ENCODE assay signal across 20 cellular contexts in genomic region chr10:80070068-80070467, GRCh38. TPM values are rescaled to one million over a fixed set of nuclear protein-coding genes. Genes with fewer than 3 reads are reported as not detected.
DNase-seq lines count a peak whose midpoint lies in the region; ATAC-seq, FAIRE-seq and TF ChIP-seq lines count a peak whose summit lies in the region.
"Had no signal": no experiment of that assay in that cellular context is flagged by ENCODE, and none has a peak within 500 bp of the region (broad histone marks: within the 10 kb centered on the region; RNA-seq: fewer than 3 reads in every experiment).

No MANE protein-coding gene starts in this region.

- H3K27me3 Mint-ChIP-seq in neural crest cell (ENCODE audit: low read depth): no peaks in the 10 kb centered on the region
- no peaks in the 10 kb centered on the region for H3K27me3 Mint-ChIP-seq in activated CD8-positive, alpha-beta T cell treated with anti-CD3 and anti-CD28 coated beads for 36 hours
- H3K27me3 Mint-ChIP-seq: effector memory CD8-positive, alpha-beta T cell had no signal

- H2AK5ac ChIP-seq in H1 (ENCODE audit: low read depth, low read length): 0 out of 2 replicates have a peak overlapping the region, but pooled peaks have one; percentile 70

- H3K79me2 ChIP-seq in H1 (ENCODE audit: control insufficient read depth in 1 of 2, insufficient read depth in 2 of 2, low read length in 2 of 2) (no peaks in the 10 kb centered on the region), Karpas-422 (ENCODE audit: low read length) (no peaks in the 10 kb centered on the region)

- peak overlapping the region; percentile 92 for H3K27ac Mint-ChIP-seq in neural crest cell (ENCODE audit: unreplicated experiment)
- H3K27ac Mint-ChIP-seq in activated CD8-positive, alpha-beta T cell treated with anti-CD3 and anti-CD28 coated beads for 36 hours: no peak overlapping the region
- H3K27ac Mint-ChIP-seq: activated naive CD4-positive, alpha-beta T cell treated with anti-CD3 and anti-CD28 coated beads, Interleukin-2, amount 10 ng/mL, durations not matched to agents 7 days and 5 days; activated T-cell treated with anti-CD3 and anti-CD28 coated beads, Interleukin-2, amount 50 U/mL, for 72 hours; effector memory CD8-positive, alpha-beta T cell had no signal

- no peak overlapping the region for H3K14ac ChIP-seq in H1 (ENCODE audit: insufficient read length)

- peak overlapping the region; percentile 50; the same call in 1 of the 2 replicates for H2AFZ ChIP-seq in H1 (ENCODE audit: low read length)
- H2AFZ ChIP-seq in Karpas-422 (ENCODE audit: low read length): no peak overlapping the region

- TF ChIP-seq CTCF in right atrium auricular region (IDR thresholded peaks at IDR 0.05) (no peak), H1 (IDR thresholded peaks at IDR 0.05; ENCODE audit: control extremely low read depth in 1 of 3, insufficient read depth in 1 of 3, low read depth in 1 of 3, low read length in 3 of 3) (no peak), neural crest cell (conservative IDR thresholded peaks at IDR 0.05) (no peak), Peyer's patch (IDR thresholded peaks at IDR 0.05) (no peak)
- TF ChIP-seq CTCF in activated CD8-positive, alpha-beta T cell treated with anti-CD3 and anti-CD28 coated beads for 36 hours (IDR thresholded peaks at IDR 0.05): no peak

- no peak for TF ChIP-seq RAD21 in H1 (IDR thresholded peaks at IDR 0.05 in 1 of 2, conservative IDR thresholded peaks at IDR 0.05 in 1 of 2; ENCODE audit: low read depth in 2 of 2, low read length in 2 of 2)

- H3K23me2 ChIP-seq in H1 (ENCODE audit: low read depth, low read length): no peaks in the 10 kb centered on the region

- H3K4ac ChIP-seq in H1 (replicated peaks; ENCODE audit: insufficient read length, low read depth, low read length): peak overlapping the region; percentile 4

- no peak overlapping the region for H3K23ac ChIP-seq in H1 (ENCODE audit: insufficient read length)

- no peaks in the 10 kb centered on the region for H3K4me1 ChIP-seq in right cardiac atrium (ENCODE audit: control insufficient read depth, insufficient read depth, low read length)
- H3K4me1 ChIP-seq in right atrium auricular region: peaks cover 0 to 3% of the 10 kb centered on the region in 2 donors
- H3K4me1 ChIP-seq in H1 (replicated peaks in 1 of 4; ENCODE audit: control insufficient read depth in 3 of 4, insufficient read depth in 4 of 4, low read length in 3 of 4): peaks cover 5 to 21% (median 8%) of the 10 kb centered on the region in 4 experiments
- H3K4me1 ChIP-seq in Karpas-422 (ENCODE audit: low read length): no peaks in the 10 kb centered on the region
- H3K4me1 ChIP-seq in Peyer's patch: no peaks in the 10 kb centered on the region
- H3K4me1 ChIP-seq: esophagus squamous epithelium, sigmoid colon had no signal

- peak overlapping the region; percentile 93; the same call in 1 of the 2 replicates for H2BK5ac ChIP-seq in H1 (ENCODE audit: low read depth, low read length)

- H4K8ac ChIP-seq in H1 (ENCODE audit: extremely low read depth, insufficient read depth, low read length): no peak overlapping the region

- H2BK12ac ChIP-seq in H1 (ENCODE audit: low read depth, low read length): peak overlapping the region; percentile 91; the same call in 1 of the 2 replicates

- intact Hi-C loops in right cardiac atrium (cut with DNase I): loop anchor here in 2 of 4 donors (10.0 kb wide), 1 partner anchor 65 kb away; the partner anchor contains the start of gene PLAC9 (in 2 of the 2)
- intact Hi-C loops in activated CD8-positive, alpha-beta T cell treated with anti-CD3 and anti-CD28 coated beads for 36 hours (cut with micrococcal nuclease): no loop called here

- no peaks in the 10 kb centered on the region for H3K36me3 ChIP-seq in right atrium auricular region
- H3K36me3 ChIP-seq in H1 (ENCODE audit: control insufficient read depth in 2 of 4, insufficient read depth in 4 of 4, low read length in 3 of 4): no peaks in the 10 kb centered on the region
- no peaks in the 10 kb centered on the region for H3K36me3 ChIP-seq in Karpas-422 (ENCODE audit: insufficient read depth, low read length)
- H3K36me3 ChIP-seq in Peyer's patch: no peaks in the 10 kb centered on the region
- H3K36me3 ChIP-seq: esophagus squamous epithelium, sigmoid colon, thoracic aorta had no signal

- TF ChIP-seq POLR2A in H1 (IDR thresholded peaks at IDR 0.05; ENCODE audit: control extremely low read depth in 1 of 2, low read depth in 2 of 2, low read length in 2 of 2) (no peak), Peyer's patch (IDR thresholded peaks at IDR 0.05) (no peak)

- POLR2A ChIA-PET in H1 (lab: Charles Lee; ENCODE audit: partially characterized antibody): interaction anchor here (1.3 to 6.1 kb wide), 2 partner anchors 9 kb away, joined by 5 to 31 read pairs; partner anchors contain the start of gene TMEM254
- POLR2A ChIA-PET in activated CD8-positive, alpha-beta T cell treated with anti-CD3 and anti-CD28 coated beads for 36 hours (lab: Charles Lee): no interaction called here

- CTCF ChIA-PET in H1 (lab: Charles Lee; ENCODE audit: partially characterized antibody): interaction anchor here (1.1 to 4.3 kb wide), 5 partner anchors 8 to 61 kb away, joined by 3 to 24 read pairs (median 15); partner anchors contain the start of genes PLAC9 and TMEM254
- CTCF ChIA-PET in activated CD8-positive, alpha-beta T cell treated with anti-CD3 and anti-CD28 coated beads for 36 hours (lab: Charles Lee): interaction anchor here (1.4 to 3.1 kb wide), 2 partner anchors 11 to 60 kb away, joined by 4 to 15 read pairs; no protein-coding TSS in a partner anchor

- no peaks in the 10 kb centered on the region for H3K79me1 ChIP-seq in H1 (ENCODE audit: low read depth, low read length)

- H3K27me3 ChIP-seq in right cardiac atrium (ENCODE audit: control insufficient read depth, insufficient read depth): no peaks in the 10 kb centered on the region
- no peaks in the 10 kb centered on the region for H3K27me3 ChIP-seq in right atrium auricular region
- no peaks in the 10 kb centered on the region for H3K27me3 ChIP-seq in H1 (replicated peaks in 1 of 4; ENCODE audit: control insufficient read depth in 3 of 4, extremely low read depth in 1 of 4, insufficient read depth in 3 of 4, low read length in 3 of 4)
- no peaks in the 10 kb centered on the region for H3K27me3 ChIP-seq in Karpas-422 (ENCODE audit: low read length)
- no peaks in the 10 kb centered on the region for H3K27me3 ChIP-seq in Peyer's patch
- H3K27me3 ChIP-seq: esophagus squamous epithelium, sigmoid colon had no signal

- no peaks in the 10 kb centered on the region for H3K4me1 Mint-ChIP-seq in neural crest cell
- H3K4me1 Mint-ChIP-seq in activated CD8-positive, alpha-beta T cell treated with anti-CD3 and anti-CD28 coated beads for 36 hours (ENCODE audit: low read depth): no peaks in the 10 kb centered on the region
- H3K4me1 Mint-ChIP-seq: activated naive CD4-positive, alpha-beta T cell treated with anti-CD3 and anti-CD28 coated beads, Interleukin-2, amount 10 ng/mL, durations not matched to agents 7 days and 5 days had no signal

- H3K9me3 ChIP-seq in right cardiac atrium (ENCODE audit: control insufficient read depth, low read length) (no peaks in the 10 kb centered on the region), right atrium auricular region (no peaks in the 10 kb centered on the region), H1 (ENCODE audit: insufficient read depth in 2 of 2, low read depth in 1 of 2, low read length in 1 of 2) (no peaks in the 10 kb centered on the region), Karpas-422 (ENCODE audit: low read length) (peaks cover 5% of the 10 kb centered on the region), Peyer's patch (no peaks in the 10 kb centered on the region)
- H3K9me3 ChIP-seq: esophagus squamous epithelium, sigmoid colon, thoracic aorta had no signal

- H4K91ac ChIP-seq in H1 (replicated peaks; ENCODE audit: insufficient read length, low read length): peak overlapping the region; percentile 75

- H3K4me3 ChIP-seq in right cardiac atrium (ENCODE audit: low read length): no peak overlapping the region
- H3K4me3 ChIP-seq in right atrium auricular region: no peak overlapping the region
- no peak overlapping the region for H3K4me3 ChIP-seq in H1 (ENCODE audit: extremely low read depth in 1 of 4, insufficient read depth in 2 of 4, low read depth in 3 of 4, low read length in 4 of 4)
- no peak overlapping the region for H3K4me3 ChIP-seq in Karpas-422 (ENCODE audit: low read length)
- no peak overlapping the region for H3K4me3 ChIP-seq in Peyer's patch
- H3K4me3 ChIP-seq: esophagus squamous epithelium, sigmoid colon, thoracic aorta had no signal

- no peak overlapping the region for H3K56ac ChIP-seq in H1 (replicated peaks; ENCODE audit: insufficient read length, low read depth, low read length)

- H3K9me3 Mint-ChIP-seq in neural crest cell: peaks cover 6% of the 10 kb centered on the region
- peaks cover 3% of the 10 kb centered on the region for H3K9me3 Mint-ChIP-seq in activated CD8-positive, alpha-beta T cell treated with anti-CD3 and anti-CD28 coated beads for 36 hours
- H3K9me3 Mint-ChIP-seq: activated naive CD4-positive, alpha-beta T cell treated with anti-CD3 and anti-CD28 coated beads, Interleukin-2, amount 10 ng/mL, durations not matched to agents 7 days and 5 days; effector memory CD8-positive, alpha-beta T cell had no signal

- WGBS in right cardiac atrium: 43% methylated on average over 2 of the region's 2 CpGs
- 47% methylated on average over 2 of the region's 2 CpGs; no CpG with 5 or more reads in 1 of the 2 experiments for WGBS in H1 (ENCODE audit: extremely low coverage in 1 of 2, insufficient coverage in 1 of 2, insufficient read length in 1 of 2, insufficient replicate concordance in 2 of 2, low coverage in 1 of 2, low lambda C conversion rate in 2 of 2, missing lambda C conversion rate in 1 of 2), 2 experiments

- no peak overlapping the region for H3K4me3 Mint-ChIP-seq in neural crest cell
- no peak overlapping the region for H3K4me3 Mint-ChIP-seq in activated CD8-positive, alpha-beta T cell treated with anti-CD3 and anti-CD28 coated beads for 36 hours
- H3K4me3 Mint-ChIP-seq: activated naive CD4-positive, alpha-beta T cell treated with anti-CD3 and anti-CD28 coated beads, Interleukin-2, amount 10 ng/mL, durations not matched to agents 7 days and 5 days; activated T-cell treated with anti-CD3 and anti-CD28 coated beads, Interleukin-2, amount 50 U/mL, for 72 hours; effector memory CD8-positive, alpha-beta T cell had no signal

- DNase-seq in right cardiac atrium (peak; percentile 55 to 78 (median 58)), right atrium auricular region (ENCODE audit: low spot score) (no peak), H1 (ENCODE audit: low read depth in 1 of 2, low spot score in 2 of 2) (peak in 1 of 2 experiments; percentile 52), neural crest cell (ENCODE audit: low read depth, low spot score) (no peak), Karpas-422 (no peak), Peyer's patch (no peak)
- no peak for DNase-seq in activated CD8-positive, alpha-beta T cell treated with anti-CD3 and anti-CD28 coated beads for 36 hours
- DNase-seq: activated CD4-positive, alpha-beta T cell treated with anti-CD3 and anti-CD28 coated beads for 1 hour; activated CD8-positive, alpha-beta memory T cell treated with anti-CD3 and anti-CD28 coated beads for 24 hours; activated naive CD4-positive, alpha-beta T cell treated with anti-CD3 and anti-CD28 coated beads, Interleukin-2, amount 10 ng/mL, durations not matched to agents 7 days and 5 days; activated T-cell treated with anti-CD3 and anti-CD28 coated beads, Interleukin-2, amount 50 U/mL, for 72 hours; aorta; effector memory CD8-positive, alpha-beta T cell; esophagus squamous epithelium; NCI-H524 treated with DMSO at 0.1 percent for 48 hours; sigmoid colon had no signal

- H2BK15ac ChIP-seq in H1 (ENCODE audit: low read length): peak overlapping the region; percentile 12; the same call in 1 of the 2 replicates

- H4K20me1 ChIP-seq in H1 (replicated peaks in 1 of 2; ENCODE audit: control insufficient read depth in 1 of 2, insufficient read depth in 2 of 2, low read length in 2 of 2) (no peaks in the 10 kb centered on the region), Karpas-422 (ENCODE audit: insufficient read depth, low read depth, low read length) (no peaks in the 10 kb centered on the region)

- peak; percentile 51 to 70 for ATAC-seq in right cardiac atrium
- no peak for ATAC-seq in activated CD8-positive, alpha-beta T cell treated with anti-CD3 and anti-CD28 coated beads for 36 hours
- ATAC-seq: activated T-cell treated with anti-CD3 and anti-CD28 coated beads, Interleukin-2, amount 50 U/mL, for 72 hours; effector memory CD8-positive, alpha-beta T cell had no signal

- H3K9ac ChIP-seq in H1 (replicated peaks in 1 of 4; ENCODE audit: extremely low read depth in 1 of 4, low read depth in 3 of 4, low read length in 3 of 4): no peak overlapping the region
- no peak overlapping the region for H3K9ac ChIP-seq in Karpas-422 (ENCODE audit: low read length)
- H3K9ac ChIP-seq: KMS-11 had no signal

- H4K5ac ChIP-seq in H1 (ENCODE audit: insufficient read length, low read depth, low read length): peak overlapping the region; percentile 85

- peak overlapping the region; percentile 93 for H3K18ac ChIP-seq in H1 (ENCODE audit: extremely low read depth, low read length)

- peak overlapping the region; percentile 29 to 37; a peak in 2 of 4 replicates for H3K4me2 ChIP-seq in H1 (ENCODE audit: insufficient read depth in 1 of 2, low read depth in 2 of 2, low read length in 2 of 2)
- no peak overlapping the region for H3K4me2 ChIP-seq in Karpas-422 (ENCODE audit: low read depth, low read length, poor library complexity, severe bottlenecking)
- H3K4me2 ChIP-seq: KMS-11 had no signal

- H3K9me2 ChIP-seq in Karpas-422 (replicated peaks; ENCODE audit: insufficient read depth, low read length): no peaks in the 10 kb centered on the region

- H3K27ac ChIP-seq in right cardiac atrium (ENCODE audit: low read length) (peak overlapping the region; percentile 52), right atrium auricular region (no peak overlapping the region), H1 (ENCODE audit: low read depth, low read length) (no peak overlapping the region; the same call in 1 of the 2 replicates), Karpas-422 (ENCODE audit: low read length) (no peak overlapping the region), Peyer's patch (no peak overlapping the region)
- H3K27ac ChIP-seq: esophagus squamous epithelium, KMS-11, RWPE1, sigmoid colon, thoracic aorta had no signal

- H2BK20ac ChIP-seq in H1 (ENCODE audit: low read length): peak overlapping the region; percentile 49

- no peaks in the 10 kb centered on the region for H3K36me3 Mint-ChIP-seq in neural crest cell (ENCODE audit: low read depth)
- H3K36me3 Mint-ChIP-seq in activated CD8-positive, alpha-beta T cell treated with anti-CD3 and anti-CD28 coated beads for 36 hours (ENCODE audit: low read depth): no peaks in the 10 kb centered on the region
- H3K36me3 Mint-ChIP-seq: activated naive CD4-positive, alpha-beta T cell treated with anti-CD3 and anti-CD28 coated beads, Interleukin-2, amount 10 ng/mL, durations not matched to agents 7 days and 5 days had no signal

- H2BK120ac ChIP-seq in H1 (replicated peaks; ENCODE audit: low read depth, low read length): peak overlapping the region; percentile 76

- no peak for FAIRE-seq in H1 (lab: Jason Lieb, UNC)
- FAIRE-seq: G401.6 had no signal

- no peak for TF ChIP-seq EP300 in H1 (IDR thresholded peaks at IDR 0.05; ENCODE audit: borderline replicate concordance in 1 of 2, low read depth in 2 of 2, low read length in 2 of 2)

RNA-seq across cellular contexts. Expression of gene TMEM254, which starts 8.4 kb away (rescaled TPM):
- total RNA-seq in right cardiac atrium (1 to 10 TPM; 4.7 to 9.0 (median 8.3) TPM), right atrium auricular region (1 to 10 TPM; 3.4 to 8.8 TPM), neural crest cell (30.6 and 33.8 TPM in 2 replicates), Peyer's patch (10 to 100 TPM in 3 of 4 donors, 1 to 10 TPM in 1; 7.4 to 31.5 (median 20.3) TPM)
- polyA plus RNA-seq in right cardiac atrium (7.9 TPM), H1 (2011; rRNA removed) (38.7 and 61.2 TPM in 2 replicates)
- total RNA-seq in H1 (2021; fragmentation: NEBNext Ultra II Directional; extraction: Animal tissue kit (Norgen Biotek cat#: 25700)): 26.4 and 26.9 TPM in 2 replicates
- 44.4 TPM for polyA plus RNA-seq in H1 (2011; cell fraction: cytosol; rRNA removed)
- polyA plus RNA-seq in H1 (2011; cell fraction: nucleus; rRNA removed): 19.8 TPM
- 24.4 to 32.5 TPM (median 27.6 TPM) in 4 replicates for polyA plus RNA-seq in H1 (2012, experiment 1 of 2)
- 17.7 TPM for polyA plus RNA-seq in H1 (2012, experiment 2 of 2)
- polyA plus RNA-seq in H1 (2013, experiment 1 of 2): 32.6 TPM
- polyA plus RNA-seq in H1 (2013, experiment 2 of 2): 39.2 TPM
- polyA minus RNA-seq in H1 (2011; rRNA and poly(A)+ RNA removed): 39.0 and 53.2 TPM in 2 replicates
- polyA minus RNA-seq in H1 (2011; cell fraction: cytosol; rRNA and poly(A)+ RNA removed): 12.3 TPM
- 13.1 TPM for polyA minus RNA-seq in H1 (2011; cell fraction: nucleus; rRNA and poly(A)+ RNA removed)
- total RNA-seq in Karpas-422 (2014; rRNA removed; shearing (Covaris generic); ENCODE audit: low replicate concordance): 14.1 and 36.9 TPM in 2 replicates
- 10 to 100 TPM; 11.7 to 12.3 TPM for total RNA-seq in activated CD8-positive, alpha-beta T cell treated with anti-CD3 and anti-CD28 coated beads for 36 hours

Comparison
In these comparisons a context has a peak if more than half of its experiments do, and no peak if none do; other contexts are left out.
1. DNase-seq: peak in right cardiac atrium (3 of 3); none in right atrium auricular region (single experiment), neural crest cell (single experiment), Karpas-422 (single experiment), Peyer's patch (0 of 3) and activated CD8-positive, alpha-beta T cell treated with anti-CD3 and anti-CD28 coated beads for 36 hours (single experiment).